Comparison of ENCODE assay signal across 10 cellular contexts in the genomic region with DNA sequence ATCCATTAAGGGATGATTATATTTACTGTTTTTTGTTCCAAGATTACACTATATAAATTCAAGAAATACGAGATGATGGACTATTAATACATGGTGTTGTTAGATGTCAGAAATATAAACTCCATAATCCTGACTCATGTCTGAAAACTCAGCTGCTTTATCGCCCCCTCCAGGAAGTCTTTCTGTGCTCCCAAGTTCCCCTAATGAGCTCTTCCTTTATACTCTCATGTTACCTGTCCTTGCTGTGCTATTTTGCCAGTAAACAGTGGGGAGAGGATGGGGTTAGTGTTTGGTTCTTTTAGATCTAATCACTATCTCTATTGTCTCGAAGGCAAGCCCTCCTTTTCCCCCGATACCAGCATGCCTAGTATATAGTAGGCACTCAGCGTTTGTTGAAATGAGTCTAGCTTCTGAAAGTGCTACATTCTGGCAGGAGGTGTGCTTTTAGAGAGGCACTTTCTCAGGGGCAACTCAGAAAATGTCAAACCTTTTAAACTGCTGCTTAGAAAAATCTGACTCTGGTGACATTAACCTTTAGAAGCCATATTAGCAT. TPM values are rescaled to one million over a fixed set of nuclear protein-coding genes. Genes with fewer than 3 reads are reported as not detected.
DNase-seq lines count a peak whose midpoint lies in the region; ATAC-seq and TF ChIP-seq lines count a peak whose summit lies in the region.
"Had no signal": no experiment of that assay in that cellular context is flagged by ENCODE, and none has a peak within 500 bp of the region (broad histone marks: within the 10 kb centered on the region; RNA-seq: fewer than 3 reads in every experiment).

No MANE protein-coding gene starts in this region.

- no peaks in the 10 kb centered on the region for H3K4me1 ChIP-seq in lower lobe of right lung

- H3K36me3 ChIP-seq in lower lobe of right lung, result no peaks in the 10 kb centered on the region

- no peak overlapping the region for H3K27ac ChIP-seq in lower lobe of right lung

- 0 out of 2 replicates have a peak overlapping the region, but pooled peaks have one; percentile 51 for H3K27ac Mint-ChIP-seq in WTC11

- H3K27me3 Mint-ChIP-seq in WTC11 (ENCODE audit: low read depth), result no peaks in the 10 kb centered on the region; the same call in 1 of the 2 replicates

- peaks cover 12% of the 10 kb centered on the region for H3K4me1 Mint-ChIP-seq in WTC11

- DNase-seq in EL, result peak; percentile 20
- DNase-seq in HCEC 1CT, result peak; percentile 43
- no peak for DNase-seq in WTC11 (ENCODE audit: low spot score)
- DNase-seq in lower lobe of right lung, result no peak
- no peak for DNase-seq in dedifferentiated amniotic fluid mesenchymal stem cell (ENCODE audit: extremely low spot score)
- no peak for DNase-seq in NCI-H2227 treated with DMSO at 0.1 percent for 48 hours (lab: John Stamatoyannopoulos, UW)
- DNase-seq in NOMO-1 treated with dmso at 0.1 percent for 144 hours (lab: John Stamatoyannopoulos, UW; ENCODE audit: unreplicated experiment), result no peak
- DNase-seq: activated naive CD4-positive, alpha-beta T cell treated with anti-CD3 and anti-CD28 coated beads, Interleukin-2, amount 50 U/mL, for 16 hours had no signal

- CTCF ChIA-PET in WTC11 (lab: Charles Lee), result interaction anchor here (0.6 to 2.0 kb wide), 16 partner anchors 8 to 998 kb away, joined by 3 to 21 read pairs (median 4); a partner anchor contains a TSS

- POLR2A ChIA-PET in WTC11 (lab: Charles Lee), result interaction anchor here (1.1 kb wide), 1 partner anchor 21 kb away, joined by 3 read pairs; a partner anchor contains a TSS

- H3K4me3 ChIP-seq in lower lobe of right lung, result no peak overlapping the region
- H3K4me3 ChIP-seq: mucosa of descending colon had no signal

- H3K9me3 Mint-ChIP-seq in WTC11, result no peaks in the 10 kb centered on the region

- H3K9me3 ChIP-seq in lower lobe of right lung, result no peaks in the 10 kb centered on the region
- H3K9me3 ChIP-seq: mucosa of descending colon had no signal

- H3K4me3 Mint-ChIP-seq in WTC11, result no peak overlapping the region

- intact Hi-C loops in lower lobe of right lung (cut with DNase I), result no loop called here

- H3K36me3 Mint-ChIP-seq in WTC11, result 0 out of 2 replicates have a peak, but pooled peaks cover 3% of the 10 kb centered on the region

- peak; percentile 99 for ATAC-seq in WTC11
- peak in 1 of 2 donors; percentile 54 for ATAC-seq in lower lobe of right lung
- ATAC-seq in GM21723 (IDR thresholded peaks at IDR 0.05; ENCODE audit: unreplicated experiment), result no peak
- ATAC-seq: mucosa of descending colon had no signal

- no peaks in the 10 kb centered on the region for H3K27me3 ChIP-seq in lower lobe of right lung (ENCODE audit: low read depth)

- TF ChIP-seq CTCF in WTC11 (IDR thresholded peaks at IDR 0.05) (no peak), lower lobe of right lung (IDR thresholded peaks at IDR 0.05) (peak; percentile 44)

TF ChIP-seq in WTC11, 78 proteins besides CTCF, POLR2A, EP300 and RAD21:
- TF ChIP-seq, protein P1, sequence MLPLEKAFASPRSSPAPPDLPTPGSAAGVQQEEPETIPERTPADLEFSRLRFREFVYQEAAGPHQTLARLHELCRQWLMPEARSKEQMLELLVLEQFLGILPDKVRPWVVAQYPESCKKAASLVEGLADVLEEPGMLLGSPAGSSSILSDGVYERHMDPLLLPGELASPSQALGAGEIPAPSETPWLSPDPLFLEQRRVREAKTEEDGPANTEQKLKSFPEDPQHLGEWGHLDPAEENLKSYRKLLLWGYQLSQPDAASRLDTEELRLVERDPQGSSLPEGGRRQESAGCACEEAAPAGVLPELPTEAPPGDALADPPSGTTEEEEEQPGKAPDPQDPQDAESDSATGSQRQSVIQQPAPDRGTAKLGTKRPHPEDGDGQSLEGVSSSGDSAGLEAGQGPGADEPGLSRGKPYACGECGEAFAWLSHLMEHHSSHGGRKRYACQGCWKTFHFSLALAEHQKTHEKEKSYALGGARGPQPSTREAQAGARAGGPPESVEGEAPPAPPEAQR (CRISPR knock-in tag; IDR thresholded peaks at IDR 0.05), result no peak
- TF ChIP-seq GRHL2 (CRISPR knock-in tag; IDR thresholded peaks at IDR 0.05; ENCODE audit: insufficient replicate concordance, severe bottlenecking) (no peak), ZNF121 (CRISPR knock-in tag; IDR thresholded peaks at IDR 0.05) (no peak), PRRX2 (CRISPR knock-in tag; IDR thresholded peaks at IDR 0.05) (no peak), ETV6 (CRISPR knock-in tag; IDR thresholded peaks at IDR 0.05) (no peak), NR1H2 (CRISPR knock-in tag; IDR thresholded peaks at IDR 0.05) (no peak), SMAD4 (CRISPR knock-in tag; IDR thresholded peaks at IDR 0.05) (no peak)
- TF ChIP-seq, protein P2, sequence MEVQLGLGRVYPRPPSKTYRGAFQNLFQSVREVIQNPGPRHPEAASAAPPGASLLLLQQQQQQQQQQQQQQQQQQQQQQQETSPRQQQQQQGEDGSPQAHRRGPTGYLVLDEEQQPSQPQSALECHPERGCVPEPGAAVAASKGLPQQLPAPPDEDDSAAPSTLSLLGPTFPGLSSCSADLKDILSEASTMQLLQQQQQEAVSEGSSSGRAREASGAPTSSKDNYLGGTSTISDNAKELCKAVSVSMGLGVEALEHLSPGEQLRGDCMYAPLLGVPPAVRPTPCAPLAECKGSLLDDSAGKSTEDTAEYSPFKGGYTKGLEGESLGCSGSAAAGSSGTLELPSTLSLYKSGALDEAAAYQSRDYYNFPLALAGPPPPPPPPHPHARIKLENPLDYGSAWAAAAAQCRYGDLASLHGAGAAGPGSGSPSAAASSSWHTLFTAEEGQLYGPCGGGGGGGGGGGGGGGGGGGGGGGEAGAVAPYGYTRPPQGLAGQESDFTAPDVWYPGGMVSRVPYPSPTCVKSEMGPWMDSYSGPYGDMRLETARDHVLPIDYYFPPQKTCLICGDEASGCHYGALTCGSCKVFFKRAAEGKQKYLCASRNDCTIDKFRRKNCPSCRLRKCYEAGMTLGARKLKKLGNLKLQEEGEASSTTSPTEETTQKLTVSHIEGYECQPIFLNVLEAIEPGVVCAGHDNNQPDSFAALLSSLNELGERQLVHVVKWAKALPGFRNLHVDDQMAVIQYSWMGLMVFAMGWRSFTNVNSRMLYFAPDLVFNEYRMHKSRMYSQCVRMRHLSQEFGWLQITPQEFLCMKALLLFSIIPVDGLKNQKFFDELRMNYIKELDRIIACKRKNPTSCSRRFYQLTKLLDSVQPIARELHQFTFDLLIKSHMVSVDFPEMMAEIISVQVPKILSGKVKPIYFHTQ (CRISPR knock-in tag; IDR thresholded peaks at IDR 0.05), result no peak
- TF ChIP-seq, protein P3, sequence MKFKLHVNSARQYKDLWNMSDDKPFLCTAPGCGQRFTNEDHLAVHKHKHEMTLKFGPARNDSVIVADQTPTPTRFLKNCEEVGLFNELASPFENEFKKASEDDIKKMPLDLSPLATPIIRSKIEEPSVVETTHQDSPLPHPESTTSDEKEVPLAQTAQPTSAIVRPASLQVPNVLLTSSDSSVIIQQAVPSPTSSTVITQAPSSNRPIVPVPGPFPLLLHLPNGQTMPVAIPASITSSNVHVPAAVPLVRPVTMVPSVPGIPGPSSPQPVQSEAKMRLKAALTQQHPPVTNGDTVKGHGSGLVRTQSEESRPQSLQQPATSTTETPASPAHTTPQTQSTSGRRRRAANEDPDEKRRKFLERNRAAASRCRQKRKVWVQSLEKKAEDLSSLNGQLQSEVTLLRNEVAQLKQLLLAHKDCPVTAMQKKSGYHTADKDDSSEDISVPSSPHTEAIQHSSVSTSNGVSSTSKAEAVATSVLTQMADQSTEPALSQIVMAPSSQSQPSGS (CRISPR knock-in tag; IDR thresholded peaks at IDR 0.05; ENCODE audit: borderline replicate concordance, low read depth), result no peak

RNA-seq across cellular contexts. Expression of a gene that starts 21.4 kb away (rescaled TPM):
- total RNA-seq in WTC11 (2021) (34.0 to 39.6 TPM (median 34.4 TPM) in 3 replicates), lower lobe of right lung (18.5 TPM)

Comparison
In these comparisons a context has a peak if more than half of its experiments do, and no peak if none do; other contexts are left out.
1. DNase-seq: peak in EL (single experiment) and HCEC 1CT (single experiment); none in WTC11 (single experiment), lower lobe of right lung (single experiment), dedifferentiated amniotic fluid mesenchymal stem cell (single experiment), NCI-H2227 treated with DMSO at 0.1 percent for 48 hours (single experiment) and NOMO-1 treated with dmso at 0.1 percent for 144 hours (single experiment).